In genomic region chr9:84271004-84271886, GRCh38 we compare ENCODE assay signal across 8 cellular contexts.
DNase-seq lines count a peak whose midpoint lies in the region; ATAC-seq and TF ChIP-seq lines count a peak whose summit lies in the region.

No MANE protein-coding gene starts in this region.

- peak overlapping the region; percentile 82 to 89 for H3K4me3 Mint-ChIP-seq in activated T-cell treated with anti-CD3 and anti-CD28 coated beads, Interleukin-2, amount 50 U/mL, for 72 hours
- peak overlapping the region; percentile 84 for H3K4me3 Mint-ChIP-seq in glutamatergic neuron (ENCODE audit: unreplicated experiment)

- TF ChIP-seq CTCF in glutamatergic neuron (IDR thresholded peaks at IDR 0.05; ENCODE audit: partially characterized antibody, unreplicated experiment) = no peak

- H3K27me3 Mint-ChIP-seq in activated T-cell treated with anti-CD3 and anti-CD28 coated beads, Interleukin-2, amount 50 U/mL, for 72 hours (ENCODE audit: low read depth) = peaks cover 49% of the 10 kb centered on the region
- H3K27me3 Mint-ChIP-seq in glutamatergic neuron (ENCODE audit: unreplicated experiment) = peaks cover 3% of the 10 kb centered on the region

- peaks cover 15% of the 10 kb centered on the region for H3K4me1 Mint-ChIP-seq in activated T-cell treated with anti-CD3 and anti-CD28 coated beads, Interleukin-2, amount 50 U/mL, for 72 hours (ENCODE audit: low read depth)
- peaks cover 25% of the 10 kb centered on the region for H3K4me1 Mint-ChIP-seq in glutamatergic neuron (ENCODE audit: low read depth, unreplicated experiment)

- no peaks in the 10 kb centered on the region for H3K36me3 Mint-ChIP-seq in activated T-cell treated with anti-CD3 and anti-CD28 coated beads, Interleukin-2, amount 50 U/mL, for 72 hours (ENCODE audit: insufficient read depth in 2 of 2)
- no peaks in the 10 kb centered on the region for H3K36me3 Mint-ChIP-seq in glutamatergic neuron (ENCODE audit: unreplicated experiment)

- H3K27ac Mint-ChIP-seq in activated T-cell treated with anti-CD3 and anti-CD28 coated beads, Interleukin-2, amount 50 U/mL, for 72 hours = no peak overlapping the region
- H3K27ac Mint-ChIP-seq in glutamatergic neuron (ENCODE audit: unreplicated experiment) = peak overlapping the region; percentile 49

- DNase-seq in stimulated activated naive CD4-positive, alpha-beta T cell (lab: John Stamatoyannopoulos, UW) = peak in 5 of 6 experiments; percentile 2 to 33 (median 26)
- DNase-seq in stimulated activated naive CD4-positive, alpha-beta T cell treated with Interleukin-2 at 50 U/mL for 16 hours (lab: John Stamatoyannopoulos, UW) = no peak
- peak; percentile 54 to 69 for DNase-seq in activated T-cell treated with anti-CD3 and anti-CD28 coated beads, Interleukin-2, amount 50 U/mL, for 72 hours
- DNase-seq in glutamatergic neuron = peak; percentile 65
- peak; percentile 37 for DNase-seq in non-pigmented ciliary epithelial cell (ENCODE audit: low read depth)
- no peak for DNase-seq in UCSD-AML1 (lab: John Stamatoyannopoulos, UW; ENCODE audit: unreplicated experiment)
- DNase-seq in NCI-H2196 treated with DMSO at 0.1 percent for 48 hours (lab: John Stamatoyannopoulos, UW; ENCODE audit: unreplicated experiment) = no peak

- no peaks in the 10 kb centered on the region for H3K9me3 Mint-ChIP-seq in activated T-cell treated with anti-CD3 and anti-CD28 coated beads, Interleukin-2, amount 50 U/mL, for 72 hours
- H3K9me3 Mint-ChIP-seq in glutamatergic neuron (ENCODE audit: unreplicated experiment) = peaks cover 4% of the 10 kb centered on the region

- peak; percentile 80 for ATAC-seq in HG03280 (IDR thresholded peaks at IDR 0.05; ENCODE audit: unreplicated experiment)
- ATAC-seq in activated T-cell treated with anti-CD3 and anti-CD28 coated beads, Interleukin-2, amount 50 U/mL, for 72 hours (replicated peaks in 1 of 2) = peak; percentile 98

Comparison
In these comparisons a context has a peak if more than half of its experiments do, and no peak if none do; other contexts are left out.
1. DNase-seq: peak in stimulated activated naive CD4-positive, alpha-beta T cell (5 of 6), activated T-cell treated with anti-CD3 and anti-CD28 coated beads, Interleukin-2, amount 50 U/mL, for 72 hours (2 of 2), glutamatergic neuron (single experiment) and non-pigmented ciliary epithelial cell (single experiment); none in stimulated activated naive CD4-positive, alpha-beta T cell treated with Interleukin-2 at 50 U/mL for 16 hours (single experiment), UCSD-AML1 (single experiment) and NCI-H2196 treated with DMSO at 0.1 percent for 48 hours (single experiment).